In the genomic region with DNA sequence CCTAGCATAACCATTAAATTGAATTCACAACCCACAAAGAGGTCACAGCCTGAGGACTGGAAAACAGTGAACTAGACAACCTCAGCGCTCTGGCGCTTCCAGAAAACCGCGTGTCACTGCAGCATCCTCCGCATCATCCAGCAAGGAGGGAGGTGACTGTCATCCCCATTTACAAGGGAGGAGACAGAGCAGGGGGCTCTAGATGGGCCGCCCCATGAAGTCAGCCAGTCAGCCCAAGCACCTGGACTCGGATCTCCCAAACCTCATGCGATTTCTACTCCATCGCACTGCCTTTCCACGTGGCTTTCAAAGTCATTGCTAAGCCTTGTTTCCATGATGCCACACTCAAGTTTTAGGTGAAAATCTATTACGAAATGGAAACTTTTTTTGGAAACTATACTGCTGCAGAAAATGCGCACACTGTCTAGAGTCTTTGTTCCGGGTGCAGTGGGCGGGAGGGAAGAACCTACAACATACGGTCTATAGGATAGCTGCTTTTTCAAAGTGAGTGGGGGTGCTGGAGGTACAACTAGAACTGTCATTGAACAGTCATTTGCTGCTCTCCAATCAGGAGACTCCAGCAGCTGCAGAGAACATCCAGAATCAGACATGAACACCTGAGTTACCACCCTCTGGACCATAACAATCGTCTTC, we compare ENCODE assay signal across 11 cellular contexts. TPM values are rescaled to one million over a fixed set of nuclear protein-coding genes. Genes with fewer than 3 reads are reported as not detected.
DNase-seq lines count a peak whose midpoint lies in the region; ATAC-seq, FAIRE-seq and TF ChIP-seq lines count a peak whose summit lies in the region.
"Had no signal": no experiment of that assay in that cellular context is flagged by ENCODE, and none has a peak within 500 bp of the region (broad histone marks: within the 10 kb centered on the region; RNA-seq: fewer than 3 reads in every experiment).

No MANE protein-coding gene starts in this region.

- H3K4me3 Mint-ChIP-seq in activated T-cell treated with anti-CD3 and anti-CD28 coated beads, Interleukin-2, amount 50 U/mL, for 4 hours, result peak overlapping the region; percentile 85
- H3K4me3 Mint-ChIP-seq in immature natural killer cell, result peak overlapping the region; percentile 13 to 88 (median 57)

- WGBS in HepG2 (ENCODE audit: low lambda C conversion rate), result 87% methylated on average over 16 of the region's 16 CpGs
- 82% methylated on average over 15 of the region's 16 CpGs for WGBS in right lobe of liver (ENCODE audit: insufficient coverage, low coverage, low lambda C conversion rate, missing lambda C conversion rate)
- WGBS in stomach, 5 donors, result 80 to 84% (median 81%) methylated on average over 15 to 16 of the region's 16 CpGs
- WGBS in suprapubic skin, result 79% methylated on average over 16 of the region's 16 CpGs

- H3K4me1 Mint-ChIP-seq in activated T-cell treated with anti-CD3 and anti-CD28 coated beads, Interleukin-2, amount 50 U/mL, for 4 hours (ENCODE audit: low read depth), result peaks cover 53% of the 10 kb centered on the region
- peaks cover 53 to 59% of the 10 kb centered on the region in 2 donors for H3K4me1 Mint-ChIP-seq in immature natural killer cell

- intact Hi-C loops in HepG2 (cut with micrococcal nuclease; ENCODE audit: unreplicated experiment), result no loop called here
- intact Hi-C loops in right lobe of liver (cut with DNase I), result no loop called here
- intact Hi-C loops in stomach (cut with DNase I; ENCODE audit: low total_unique reads), result no loop called here

- H3K9ac ChIP-seq in HepG2 (ENCODE audit: insufficient read depth, low read depth, low read length), result no peak overlapping the region

- DNase-seq in HepG2 (ENCODE audit: low spot score), result no peak
- DNase-seq in right lobe of liver, result no peak
- DNase-seq in activated T-cell treated with anti-CD3 and anti-CD28 coated beads, Interleukin-2, amount 50 U/mL, for 4 hours, result no peak
- no peak for DNase-seq in immature natural killer cell
- DNase-seq in stomach, result no peak
- no peak for DNase-seq in suprapubic skin (ENCODE audit: low spot score in 2 of 2)
- no peak for DNase-seq in MG63
- DNase-seq: amniotic stem cell, NCI-H526 treated with DMSO at 0.1 percent for 48 hours had no signal

- H3K9me3 ChIP-seq in HepG2 (ENCODE audit: low read length), result no peaks in the 10 kb centered on the region
- H3K9me3 ChIP-seq in right lobe of liver, result no peaks in the 10 kb centered on the region
- no peaks in the 10 kb centered on the region for H3K9me3 ChIP-seq in stomach
- H3K9me3 ChIP-seq in suprapubic skin, result no peaks in the 10 kb centered on the region
- H3K9me3 ChIP-seq in MG63, result no peaks in the 10 kb centered on the region
- H3K9me3 ChIP-seq: vagina had no signal

- TF ChIP-seq POLR2A in HepG2 (IDR thresholded peaks at IDR 0.05; ENCODE audit: insufficient read depth in 1 of 2, low read depth in 2 of 2, low read length in 2 of 2) (no peak; a peak in 1 of 4 replicates), right lobe of liver (IDR thresholded peaks at IDR 0.05) (no peak), stomach (IDR thresholded peaks at IDR 0.05) (no peak), suprapubic skin (IDR thresholded peaks at IDR 0.05) (no peak)

- no peak overlapping the region for H3K27ac ChIP-seq in HepG2 (ENCODE audit: extremely low read length, insufficient read depth, low read length)
- H3K27ac ChIP-seq in right lobe of liver, result no peak overlapping the region
- peak overlapping the region in 1 of 5 donors; percentile 96 for H3K27ac ChIP-seq in stomach
- no peak overlapping the region for H3K27ac ChIP-seq in suprapubic skin
- H3K27ac ChIP-seq: vagina had no signal

- BruUV-seq in HepG2 (replicated peaks; lab: Mats Ljungman, UMichigan), result no TSS peak

- in situ Hi-C loops in HepG2 (cut with HindIII; ENCODE audit: extremely low pct_ligation_motif_present, low pct_unique_long_range_greater_than_20kb), result no loop called here

- no peaks in the 10 kb centered on the region; a peak in 1 of 5 replicates for H3K27me3 ChIP-seq in HepG2 (ENCODE audit: control insufficient read depth in 1 of 2, insufficient read depth in 2 of 2, low read length in 2 of 2)
- no peaks in the 10 kb centered on the region for H3K27me3 ChIP-seq in right lobe of liver
- H3K27me3 ChIP-seq in stomach, result no peaks in the 10 kb centered on the region
- H3K27me3 ChIP-seq in suprapubic skin, result no peaks in the 10 kb centered on the region
- no peaks in the 10 kb centered on the region for H3K27me3 ChIP-seq in MG63
- H3K27me3 ChIP-seq: vagina had no signal

- no peak for ATAC-seq in HepG2
- no peak for ATAC-seq in right lobe of liver
- ATAC-seq in activated T-cell treated with anti-CD3 and anti-CD28 coated beads, Interleukin-2, amount 50 U/mL, for 4 hours, result no peak
- ATAC-seq in GM21423 (IDR thresholded peaks at IDR 0.05; ENCODE audit: unreplicated experiment), result no peak

- H3K36me3 ChIP-seq in HepG2 (replicated peaks in 1 of 2; ENCODE audit: control insufficient read depth in 1 of 2, insufficient read depth in 2 of 2, low read length in 2 of 2) (peaks cover 6 to 9% of the 10 kb centered on the region in 2 experiments; a peak in 2 of 5 replicates), right lobe of liver (no peaks in the 10 kb centered on the region), stomach (peaks cover 4 to 23% (median 18%) of the 10 kb centered on the region in 4 donors), suprapubic skin (peaks cover 9% of the 10 kb centered on the region), MG63 (peaks cover 10% of the 10 kb centered on the region; the same call in 1 of the 2 replicates)
- H3K36me3 ChIP-seq: vagina had no signal

- CTCF ChIA-PET in HepG2 (lab: Yijun Ruan, JAX; ENCODE audit: low intra/inter-chr PET ratio, low total read pairs), result no interaction called here

- peaks cover 54% of the 10 kb centered on the region for H3K4me1 ChIP-seq in HepG2 (ENCODE audit: insufficient read depth, low read length)
- H3K4me1 ChIP-seq in right lobe of liver, result peaks cover 0 to 37% (median 21%) of the 10 kb centered on the region in 4 donors
- H3K4me1 ChIP-seq in stomach, result peaks cover 38 to 75% (median 59%) of the 10 kb centered on the region in 4 donors
- peaks cover 36% of the 10 kb centered on the region for H3K4me1 ChIP-seq in suprapubic skin

- peaks cover 37% of the 10 kb centered on the region for H4K20me1 ChIP-seq in HepG2 (ENCODE audit: insufficient read depth, low read length)

- no peak for FAIRE-seq in HepG2 (lab: Jason Lieb, UNC)

- H3K9me3 Mint-ChIP-seq in activated T-cell treated with anti-CD3 and anti-CD28 coated beads, Interleukin-2, amount 50 U/mL, for 4 hours, result no peaks in the 10 kb centered on the region
- H3K9me3 Mint-ChIP-seq in immature natural killer cell, result no peaks in the 10 kb centered on the region

- peak overlapping the region; percentile 38 for H3K4me2 ChIP-seq in HepG2 (ENCODE audit: low read depth, low read length)

- peaks cover 4% of the 10 kb centered on the region for H3K36me3 Mint-ChIP-seq in activated T-cell treated with anti-CD3 and anti-CD28 coated beads, Interleukin-2, amount 50 U/mL, for 4 hours (ENCODE audit: insufficient read depth)
- no peaks in the 10 kb centered on the region for H3K36me3 Mint-ChIP-seq in immature natural killer cell

- H3K27ac Mint-ChIP-seq in immature natural killer cell, result peak overlapping the region; percentile 6 to 73 (median 16)

- POLR2A ChIA-PET in HepG2 (lab: Yijun Ruan, JAX), result no interaction called here

- no peak for TF ChIP-seq CTCF in HepG2 (CRISPR knock-in tag; IDR thresholded peaks at IDR 0.05)
- no peak for TF ChIP-seq CTCF in right lobe of liver (IDR thresholded peaks at IDR 0.05)
- no peak for TF ChIP-seq CTCF in stomach (IDR thresholded peaks at IDR 0.05)
- TF ChIP-seq CTCF in suprapubic skin (IDR thresholded peaks at IDR 0.05), result no peak

- H2AFZ ChIP-seq in HepG2 (ENCODE audit: low read length), result no peak overlapping the region

- H3K4me3 ChIP-seq in HepG2 (replicated peaks in 1 of 3; ENCODE audit: insufficient read depth in 1 of 3, low read depth in 2 of 3, low read length in 3 of 3) (no peak overlapping the region), right lobe of liver (no peak overlapping the region), stomach (no peak overlapping the region), suprapubic skin (no peak overlapping the region), MG63 (no peak overlapping the region)
- H3K4me3 ChIP-seq: vagina had no signal

- TF ChIP-seq EP300 in HepG2 (IDR thresholded peaks at IDR 0.05; ENCODE audit: low read depth in 2 of 2, low read length in 2 of 2), result no peak
- TF ChIP-seq EP300 in HepG2 (CRISPR knock-in tag; IDR thresholded peaks at IDR 0.05; ENCODE audit: borderline replicate concordance), result no peak
- TF ChIP-seq EP300 in stomach (IDR thresholded peaks at IDR 0.05), result no peak
- TF ChIP-seq EP300 in suprapubic skin (IDR thresholded peaks at IDR 0.05), result no peak

- no peak for TF ChIP-seq RAD21 in HepG2 (CRISPR knock-in tag; IDR thresholded peaks at IDR 0.05)

- no peaks in the 10 kb centered on the region for H3K27me3 Mint-ChIP-seq in activated T-cell treated with anti-CD3 and anti-CD28 coated beads, Interleukin-2, amount 50 U/mL, for 4 hours (ENCODE audit: low read depth)
- H3K27me3 Mint-ChIP-seq in immature natural killer cell (ENCODE audit: low read depth in 3 of 3), result peaks cover 4 to 7% (median 7%) of the 10 kb centered on the region in 3 donors

- H3K79me2 ChIP-seq in HepG2 (ENCODE audit: insufficient read depth, low read length), result peaks cover 70% of the 10 kb centered on the region

RNA-seq across cellular contexts. Expression of a gene that starts 2.8 kb away (rescaled TPM):
- total RNA-seq in HepG2 (2016; rRNA removed; fragmentation: Illumina TruSeq; extraction: Trizol), result 73.5 and 82.6 TPM in 2 replicates
- 30.1 and 33.5 TPM in 2 replicates for total RNA-seq in HepG2 (2016; cell fraction: cytosol; rRNA removed; fragmentation: Illumina TruSeq; extraction: Trizol; ENCODE audit: low read depth)
- 55.4 and 84.4 TPM in 2 replicates for total RNA-seq in HepG2 (2016; cell fraction: insoluble cytoplasmic fraction; rRNA removed; fragmentation: Illumina TruSeq; extraction: Trizol)
- 61.4 and 65.9 TPM in 2 replicates for total RNA-seq in HepG2 (2016; cell fraction: membrane; rRNA removed; fragmentation: Illumina TruSeq; extraction: Trizol)
- 44.7 and 54.3 TPM in 2 replicates for total RNA-seq in HepG2 (2016; cell fraction: nucleus; rRNA removed; fragmentation: Illumina TruSeq; extraction: Trizol)
- polyA plus RNA-seq in HepG2 (2011; rRNA removed), result 68.0 and 78.6 TPM in 2 replicates
- polyA plus RNA-seq in HepG2 (2011; cell fraction: cytosol; rRNA removed), result 50.1 and 66.2 TPM in 2 replicates
- 236 and 270 TPM in 2 replicates for polyA plus RNA-seq in HepG2 (2011; cell fraction: nucleus; rRNA removed)
- 61.5 and 82.7 TPM in 2 replicates for polyA plus RNA-seq in HepG2 (2012)
- 11.6 and 13.9 TPM in 2 replicates for polyA plus RNA-seq in HepG2 (2016; cell fraction: cytosol; fragmentation: Illumina TruSeq; extraction: Trizol; ENCODE audit: low read depth)
- 71.2 and 87.4 TPM in 2 replicates for polyA plus RNA-seq in HepG2 (2016; cell fraction: insoluble cytoplasmic fraction; fragmentation: Illumina TruSeq; extraction: Trizol; ENCODE audit: low read depth)
- 38.5 and 41.5 TPM in 2 replicates for polyA plus RNA-seq in HepG2 (2016; cell fraction: membrane; fragmentation: Illumina TruSeq; extraction: Trizol; ENCODE audit: low read depth)
- 139 and 143 TPM in 2 replicates for polyA plus RNA-seq in HepG2 (2016; cell fraction: nucleus; fragmentation: Illumina TruSeq; extraction: Trizol; ENCODE audit: insufficient read depth, low read depth)
- polyA minus RNA-seq in HepG2 (2011; rRNA and poly(A)+ RNA removed; ENCODE audit: low replicate concordance), result 72.3 and 142 TPM in 2 replicates
- polyA minus RNA-seq in HepG2 (2011; cell fraction: cytosol; rRNA and poly(A)+ RNA removed), result 54.0 and 70.6 TPM in 2 replicates
- 44.3 and 51.8 TPM in 2 replicates for polyA minus RNA-seq in HepG2 (2011; cell fraction: nucleus; rRNA and poly(A)+ RNA removed)
- total RNA-seq in right lobe of liver, result 10 to 100 TPM; 55.5 to 99.0 (median 65.5) TPM
- 100 to 1,000 TPM in 2 of 3 donors, 10 to 100 TPM in 1; 91.9 to 109 (median 108) TPM for total RNA-seq in activated T-cell treated with anti-CD3 and anti-CD28 coated beads, Interleukin-2, amount 50 U/mL, for 4 hours
- polyA plus RNA-seq in immature natural killer cell, result 10 to 100 TPM; 11.7 to 44.5 (median 17.9) TPM
- total RNA-seq in stomach, result 100 to 1,000 TPM in 4 of 5 donors, 10 to 100 TPM in 1; 49.0 to 340 (median 134) TPM
- 10 to 100 TPM; 53.8 to 59.6 (median 59.4) TPM for polyA plus RNA-seq in stomach
- total RNA-seq in suprapubic skin, result 10 to 100 TPM; 65.4 to 99.4 (median 85.4) TPM
- 65.6 and 91.8 TPM in 2 replicates for total RNA-seq in MG63 (2014; rRNA removed; shearing (Covaris generic); ENCODE audit: low replicate concordance)

RNA-seq across cellular contexts. Expression of a gene that starts 15.1 kb away (rescaled TPM):
- total RNA-seq in HepG2 (2016; rRNA removed; fragmentation: Illumina TruSeq; extraction: Trizol) (7.5 and 9.7 TPM in 2 replicates), right lobe of liver (10 to 100 TPM; 10.3 to 23.5 (median 14.9) TPM), stomach (10 to 100 TPM; 10.5 to 71.8 (median 28.1) TPM), suprapubic skin (10 to 100 TPM; 21.6 to 36.8 (median 25.7) TPM)
- total RNA-seq in HepG2 (2016; cell fraction: cytosol; rRNA removed; fragmentation: Illumina TruSeq; extraction: Trizol; ENCODE audit: low read depth), result 20.6 and 20.7 TPM in 2 replicates
- 6.4 and 8.2 TPM in 2 replicates for total RNA-seq in HepG2 (2016; cell fraction: insoluble cytoplasmic fraction; rRNA removed; fragmentation: Illumina TruSeq; extraction: Trizol)
- total RNA-seq in HepG2 (2016; cell fraction: membrane; rRNA removed; fragmentation: Illumina TruSeq; extraction: Trizol), result 12.0 and 15.8 TPM in 2 replicates
- 12.3 and 14.9 TPM in 2 replicates for total RNA-seq in HepG2 (2016; cell fraction: nucleus; rRNA removed; fragmentation: Illumina TruSeq; extraction: Trizol)
- polyA plus RNA-seq in HepG2 (2011; rRNA removed) (14.6 and 17.9 TPM in 2 replicates), immature natural killer cell (1 to 10 TPM in 1 of 3 donors, under 1 TPM in 2; 0.25 to 1.7 (median 0.31) TPM), stomach (1 to 10 TPM; 3.8 to 6.4 (median 5.0) TPM)
- polyA plus RNA-seq in HepG2 (2011; cell fraction: cytosol; rRNA removed), result 6.1 and 9.5 TPM in 2 replicates
- 138 and 210 TPM in 2 replicates for polyA plus RNA-seq in HepG2 (2011; cell fraction: nucleus; rRNA removed)
- 22.3 and 23.3 TPM in 2 replicates for polyA plus RNA-seq in HepG2 (2012)
- 2.5 and 3.3 TPM in 2 replicates for polyA plus RNA-seq in HepG2 (2016; cell fraction: cytosol; fragmentation: Illumina TruSeq; extraction: Trizol; ENCODE audit: low read depth)
- polyA plus RNA-seq in HepG2 (2016; cell fraction: insoluble cytoplasmic fraction; fragmentation: Illumina TruSeq; extraction: Trizol; ENCODE audit: low read depth), result 10.5 and 15.3 TPM in 2 replicates
- 7.1 TPM in 2 replicates for polyA plus RNA-seq in HepG2 (2016; cell fraction: membrane; fragmentation: Illumina TruSeq; extraction: Trizol; ENCODE audit: low read depth)
- 76.0 and 84.3 TPM in 2 replicates for polyA plus RNA-seq in HepG2 (2016; cell fraction: nucleus; fragmentation: Illumina TruSeq; extraction: Trizol; ENCODE audit: insufficient read depth, low read depth)
- 36.8 and 45.6 TPM in 2 replicates for polyA minus RNA-seq in HepG2 (2011; rRNA and poly(A)+ RNA removed; ENCODE audit: low replicate concordance)
- polyA minus RNA-seq in HepG2 (2011; cell fraction: cytosol; rRNA and poly(A)+ RNA removed), result 21.6 and 26.0 TPM in 2 replicates
- polyA minus RNA-seq in HepG2 (2011; cell fraction: nucleus; rRNA and poly(A)+ RNA removed), result 30.1 and 31.9 TPM in 2 replicates
- total RNA-seq in activated T-cell treated with anti-CD3 and anti-CD28 coated beads, Interleukin-2, amount 50 U/mL, for 4 hours, result 10 to 100 TPM; 89.3 to 96.0 (median 94.0) TPM
- 3.5 and 5.4 TPM in 2 replicates for total RNA-seq in MG63 (2014; rRNA removed; shearing (Covaris generic); ENCODE audit: low replicate concordance)

RNA-seq across cellular contexts. Expression of a gene that starts 51.9 kb away (rescaled TPM):
- 0.24 and 0.77 TPM in 2 replicates for total RNA-seq in HepG2 (2016; rRNA removed; fragmentation: Illumina TruSeq; extraction: Trizol)
- 0.79 and 0.91 TPM in 2 replicates for total RNA-seq in HepG2 (2016; cell fraction: cytosol; rRNA removed; fragmentation: Illumina TruSeq; extraction: Trizol; ENCODE audit: low read depth)
- total RNA-seq in HepG2 (2016; cell fraction: insoluble cytoplasmic fraction; rRNA removed; fragmentation: Illumina TruSeq; extraction: Trizol), result 0.34 and 1.5 TPM in 2 replicates
- total RNA-seq in HepG2 (2016; cell fraction: membrane; rRNA removed; fragmentation: Illumina TruSeq; extraction: Trizol), result 0.83 and 1.5 TPM in 2 replicates
- total RNA-seq in HepG2 (2016; cell fraction: nucleus; rRNA removed; fragmentation: Illumina TruSeq; extraction: Trizol), result 1.1 and 2.5 TPM in 2 replicates
- 3.9 and 4.1 TPM in 2 replicates for polyA plus RNA-seq in HepG2 (2011; rRNA removed)
- polyA plus RNA-seq in HepG2 (2011; cell fraction: cytosol; rRNA removed), result 0.55 and 0.75 TPM in 2 replicates
- 66.6 and 91.0 TPM in 2 replicates for polyA plus RNA-seq in HepG2 (2011; cell fraction: nucleus; rRNA removed)
- polyA plus RNA-seq in HepG2 (2012), result 1.7 and 4.4 TPM in 2 replicates
- polyA plus RNA-seq in HepG2 (2016; cell fraction: cytosol; fragmentation: Illumina TruSeq; extraction: Trizol; ENCODE audit: low read depth), result 0.57 and 1.2 TPM in 2 replicates
- 0.45 and 0.53 TPM in 2 replicates for polyA plus RNA-seq in HepG2 (2016; cell fraction: insoluble cytoplasmic fraction; fragmentation: Illumina TruSeq; extraction: Trizol; ENCODE audit: low read depth)
- polyA plus RNA-seq in HepG2 (2016; cell fraction: membrane; fragmentation: Illumina TruSeq; extraction: Trizol; ENCODE audit: low read depth), result 0.94 TPM in 2 replicates
- 4.3 and 6.3 TPM in 2 replicates for polyA plus RNA-seq in HepG2 (2016; cell fraction: nucleus; fragmentation: Illumina TruSeq; extraction: Trizol; ENCODE audit: insufficient read depth, low read depth)
- 0.54 and 2.7 TPM in 2 replicates for polyA minus RNA-seq in HepG2 (2011; rRNA and poly(A)+ RNA removed; ENCODE audit: low replicate concordance)
- not detected in 2 replicates for polyA minus RNA-seq in HepG2 (2011; cell fraction: cytosol; rRNA and poly(A)+ RNA removed)
- 1.9 and 4.2 TPM in 2 replicates for polyA minus RNA-seq in HepG2 (2011; cell fraction: nucleus; rRNA and poly(A)+ RNA removed)
- total RNA-seq in right lobe of liver, result 1 to 10 TPM in 5 of 6 experiments, not detected in 1; 1.2 to 6.9 (median 4.2) TPM
- total RNA-seq in activated T-cell treated with anti-CD3 and anti-CD28 coated beads, Interleukin-2, amount 50 U/mL, for 4 hours, result 1 to 10 TPM; 3.4 to 4.6 (median 4.2) TPM
- under 1 TPM in 1 of 3 donors, not detected in 2; 0.42 TPM for polyA plus RNA-seq in immature natural killer cell
- total RNA-seq in stomach, result 1 to 10 TPM in 2 of 5 donors, not detected in 3; 3.5 to 7.5 TPM
- polyA plus RNA-seq in stomach, result 10 to 100 TPM in 1 of 3 donors, 1 to 10 TPM in 2; 8.1 to 22.3 (median 9.6) TPM
- total RNA-seq in suprapubic skin, result 1 to 10 TPM; 2.1 to 8.1 (median 6.4) TPM
- total RNA-seq in MG63 (2014; rRNA removed; shearing (Covaris generic); ENCODE audit: low replicate concordance), result not detected in 2 replicates

RNA-seq across cellular contexts. Expression of a gene that starts 52.5 kb away (rescaled TPM):
- 3.5 and 4.3 TPM in 2 replicates for total RNA-seq in HepG2 (2016; rRNA removed; fragmentation: Illumina TruSeq; extraction: Trizol)
- total RNA-seq in HepG2 (2016; cell fraction: cytosol; rRNA removed; fragmentation: Illumina TruSeq; extraction: Trizol; ENCODE audit: low read depth), result 2.2 and 2.7 TPM in 2 replicates
- 3.5 and 4.0 TPM in 2 replicates for total RNA-seq in HepG2 (2016; cell fraction: insoluble cytoplasmic fraction; rRNA removed; fragmentation: Illumina TruSeq; extraction: Trizol)
- total RNA-seq in HepG2 (2016; cell fraction: membrane; rRNA removed; fragmentation: Illumina TruSeq; extraction: Trizol), result 2.7 and 3.2 TPM in 2 replicates
- 2.4 and 2.5 TPM in 2 replicates for total RNA-seq in HepG2 (2016; cell fraction: nucleus; rRNA removed; fragmentation: Illumina TruSeq; extraction: Trizol)
- polyA plus RNA-seq in HepG2 (2011; rRNA removed), result 17.8 and 20.3 TPM in 2 replicates
- polyA plus RNA-seq in HepG2 (2011; cell fraction: cytosol; rRNA removed), result 13.9 and 16.9 TPM in 2 replicates
- polyA plus RNA-seq in HepG2 (2011; cell fraction: nucleus; rRNA removed), result 10.8 and 12.6 TPM in 2 replicates
- polyA plus RNA-seq in HepG2 (2012), result 6.2 and 6.8 TPM in 2 replicates
- 0.97 and 1.0 TPM in 2 replicates for polyA plus RNA-seq in HepG2 (2016; cell fraction: cytosol; fragmentation: Illumina TruSeq; extraction: Trizol; ENCODE audit: low read depth)
- polyA plus RNA-seq in HepG2 (2016; cell fraction: insoluble cytoplasmic fraction; fragmentation: Illumina TruSeq; extraction: Trizol; ENCODE audit: low read depth), result 6.2 and 7.9 TPM in 2 replicates
- 2.8 TPM in 2 replicates for polyA plus RNA-seq in HepG2 (2016; cell fraction: membrane; fragmentation: Illumina TruSeq; extraction: Trizol; ENCODE audit: low read depth)
- 6.6 and 6.8 TPM in 2 replicates for polyA plus RNA-seq in HepG2 (2016; cell fraction: nucleus; fragmentation: Illumina TruSeq; extraction: Trizol; ENCODE audit: insufficient read depth, low read depth)
- polyA minus RNA-seq in HepG2 (2011; rRNA and poly(A)+ RNA removed; ENCODE audit: low replicate concordance), result 23.6 and 71.5 TPM in 2 replicates
- 19.3 and 25.0 TPM in 2 replicates for polyA minus RNA-seq in HepG2 (2011; cell fraction: cytosol; rRNA and poly(A)+ RNA removed)
- 5.3 and 6.0 TPM in 2 replicates for polyA minus RNA-seq in HepG2 (2011; cell fraction: nucleus; rRNA and poly(A)+ RNA removed)
- 10 to 100 TPM in 4 of 6 experiments, 1 to 10 TPM in 2; 8.3 to 13.8 (median 10.8) TPM for total RNA-seq in right lobe of liver
- total RNA-seq in activated T-cell treated with anti-CD3 and anti-CD28 coated beads, Interleukin-2, amount 50 U/mL, for 4 hours, result 100 to 1,000 TPM; 128 to 137 (median 137) TPM
- 100 to 1,000 TPM in 1 of 3 donors, 10 to 100 TPM in 2; 39.4 to 160 (median 42.2) TPM for polyA plus RNA-seq in immature natural killer cell
- 100 to 1,000 TPM in 2 of 5 donors, 10 to 100 TPM in 2, 1 to 10 TPM in 1; 9.9 to 181 (median 41.4) TPM for total RNA-seq in stomach
- 10 to 100 TPM; 12.6 to 17.4 (median 14.1) TPM for polyA plus RNA-seq in stomach
- 10 to 100 TPM; 23.7 to 29.4 (median 28.1) TPM for total RNA-seq in suprapubic skin
- 9.4 and 9.7 TPM in 2 replicates for total RNA-seq in MG63 (2014; rRNA removed; shearing (Covaris generic); ENCODE audit: low replicate concordance)
